Comparison of ENCODE assay signal across 9 cellular contexts in the genomic region with DNA sequence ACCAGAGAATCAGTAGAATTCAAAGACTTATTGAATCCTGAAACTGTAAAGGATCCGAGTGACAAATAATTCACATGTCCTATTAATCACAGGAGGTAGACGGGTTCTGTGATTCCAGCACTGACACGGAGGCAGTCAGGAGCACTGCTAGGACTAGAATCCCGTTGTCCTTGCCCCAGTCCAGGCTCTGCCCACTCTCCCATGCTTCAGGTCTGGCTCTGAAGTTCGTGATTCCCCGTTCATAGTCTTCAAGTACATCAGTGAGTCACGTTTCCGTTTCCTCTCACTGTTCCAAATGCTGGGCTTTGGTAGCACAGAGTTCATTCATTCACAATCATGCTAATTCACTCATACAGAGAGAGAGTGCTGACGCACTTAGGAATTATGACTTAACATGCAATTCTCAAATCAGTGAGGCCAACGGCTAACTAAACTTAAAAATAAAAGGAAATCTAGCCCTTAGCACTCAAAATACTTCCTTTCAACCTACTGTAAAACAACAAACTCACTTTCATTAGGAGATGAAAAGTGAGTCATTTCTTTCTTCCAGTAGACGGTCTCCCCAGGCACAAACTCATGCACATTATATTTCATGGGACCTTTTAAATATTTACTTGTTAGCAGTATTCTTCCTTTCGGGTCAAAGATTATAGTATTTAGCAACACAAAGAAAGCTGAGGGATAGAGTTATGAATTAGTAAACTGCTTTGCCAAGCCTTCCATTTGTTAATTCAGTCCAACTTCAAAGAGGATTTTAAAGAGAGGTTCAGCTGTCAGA.
DNase-seq lines count a peak whose midpoint lies in the region; ATAC-seq and TF ChIP-seq lines count a peak whose summit lies in the region.
"Had no signal": no experiment of that assay in that cellular context is flagged by ENCODE, and none has a peak within 500 bp of the region (broad histone marks: within the 10 kb centered on the region; RNA-seq: fewer than 3 reads in every experiment).

No MANE protein-coding gene starts in this region.

- in situ Hi-C loops in brain microvascular endothelial cell (cut with HindIII; ENCODE audit: low pct_ligation_motif_present, low sequenced_read_pairs), result no loop called here

- intact Hi-C loops in left colon (cut with DNase I, micrococcal nuclease), result loop anchor here in 1 of 2 donors (10.0 kb wide), 2 partner anchors 172 to 478 kb away; no protein-coding TSS in a partner anchor

- DNase-seq in AG20443 (ENCODE audit: low spot score), result peak; percentile 88
- peak; percentile 62 for DNase-seq in SIG-M5 treated with dmso at 0.1 percent for 504 hours (lab: John Stamatoyannopoulos, UW; ENCODE audit: unreplicated experiment)
- DNase-seq in brain microvascular endothelial cell, result peak; percentile 98
- DNase-seq in left colon, result peak in 1 of 2 donors; percentile 40
- DNase-seq in stimulated activated CD4-positive, alpha-beta T cell treated with anti-CD3 and anti-CD28 coated beads, Interleukin-4, amount 100 ng/mL, for 4 hours, result peak; percentile 10 to 21
- DNase-seq in DMS79 (lab: John Stamatoyannopoulos, UW), result no peak

- no peaks in the 10 kb centered on the region for H3K36me3 ChIP-seq in brain microvascular endothelial cell (replicated peaks)

- H3K4me3 ChIP-seq in brain microvascular endothelial cell (ENCODE audit: low read depth, low read length), result peak overlapping the region; percentile 40

- no peaks in the 10 kb centered on the region for H3K27me3 ChIP-seq in brain microvascular endothelial cell (replicated peaks)

- peak overlapping the region; percentile 90 for H3K27ac ChIP-seq in brain microvascular endothelial cell
- H3K27ac ChIP-seq: KMS-11 had no signal

- ATAC-seq in GM19324 (IDR thresholded peaks at IDR 0.05; ENCODE audit: low FRiP score, unreplicated experiment), result peak; percentile 65
- ATAC-seq in HG03175 (IDR thresholded peaks at IDR 0.05; ENCODE audit: unreplicated experiment), result peak; percentile 73
- ATAC-seq in left colon, result peak; percentile 85

- TF ChIP-seq CTCF in brain microvascular endothelial cell (IDR thresholded peaks at IDR 0.05; ENCODE audit: low read depth, low read length, missing control alignments), result no peak
